9 cellular contexts compared by ENCODE assay signal in genomic region chr5:55234171-55234700, GRCh38. TPM values are rescaled to one million over a fixed set of nuclear protein-coding genes. Genes with fewer than 3 reads are reported as not detected.
DNase-seq lines count a peak whose midpoint lies in the region; ATAC-seq and FAIRE-seq lines count a peak whose summit lies in the region.
"Had no signal": no experiment of that assay in that cellular context is flagged by ENCODE, and none has a peak within 500 bp of the region (broad histone marks: within the 10 kb centered on the region; RNA-seq: fewer than 3 reads in every experiment).

No MANE protein-coding gene starts in this region.

- no peak overlapping the region for H2BK120ac ChIP-seq in mesenchymal stem cell (ENCODE audit: low read depth, low read length)

- H3K9me3 ChIP-seq in NT2/D1 (ENCODE audit: insufficient read depth, low read length) (no peaks in the 10 kb centered on the region), mesenchymal stem cell (ENCODE audit: control insufficient read depth, low read length) (no peaks in the 10 kb centered on the region)

- no peak overlapping the region for H2BK5ac ChIP-seq in mesenchymal stem cell (ENCODE audit: low read depth, low read length, poor library complexity, severe bottlenecking)

- no peak overlapping the region for H3K14ac ChIP-seq in mesenchymal stem cell (ENCODE audit: low read length in 2 of 2)

- peak overlapping the region; percentile 100 for H3K4me2 ChIP-seq in mesenchymal stem cell (ENCODE audit: low read length, poor library complexity, severe bottlenecking)

- H2AFZ ChIP-seq in mesenchymal stem cell (ENCODE audit: low read depth, low read length), result peak overlapping the region; percentile 43

- no peaks in the 10 kb centered on the region for H3K4me1 ChIP-seq in NT2/D1 (ENCODE audit: insufficient read depth, insufficient read length)
- H3K4me1 ChIP-seq in mesenchymal stem cell (ENCODE audit: control insufficient read depth, insufficient read depth, low read depth, low read length), result peaks cover 25% of the 10 kb centered on the region

- WGBS in mesenchymal stem cell, result 4% methylated on average over 28 of the region's 28 CpGs

- H3K9ac ChIP-seq in NT2/D1 (ENCODE audit: insufficient read length, low read depth) (peak overlapping the region; percentile 77), mesenchymal stem cell (ENCODE audit: low read length) (peak overlapping the region; percentile 66)

- H3K79me1 ChIP-seq in mesenchymal stem cell (replicated peaks; ENCODE audit: low read length, poor library complexity, severe bottlenecking), result no peaks in the 10 kb centered on the region

- no peak overlapping the region for H3K18ac ChIP-seq in mesenchymal stem cell (ENCODE audit: low read depth in 1 of 2, low read length in 2 of 2)

- H3K4me3 ChIP-seq in NT2/D1 (ENCODE audit: insufficient read length, low read depth), result peak overlapping the region; percentile 49
- peak overlapping the region; percentile 67 to 84 for H3K4me3 ChIP-seq in mesenchymal stem cell (ENCODE audit: insufficient read depth in 1 of 2, low read depth in 1 of 2, low read length in 2 of 2)

- ATAC-seq in HG03196 (IDR thresholded peaks at IDR 0.05; ENCODE audit: unreplicated experiment), result no peak

- no peak overlapping the region for H4K8ac ChIP-seq in mesenchymal stem cell (ENCODE audit: low read length)

- no peak overlapping the region for H2BK12ac ChIP-seq in mesenchymal stem cell (ENCODE audit: low read length in 2 of 2)

- no peak overlapping the region for H4K91ac ChIP-seq in mesenchymal stem cell (ENCODE audit: low read length)

- no peak overlapping the region for H2AK5ac ChIP-seq in mesenchymal stem cell (ENCODE audit: low read length, severe bottlenecking)

- H3K27me3 ChIP-seq in NT2/D1 (ENCODE audit: insufficient read depth, insufficient read length), result peaks cover 59% of the 10 kb centered on the region
- H3K27me3 ChIP-seq in mesenchymal stem cell (ENCODE audit: control insufficient read depth in 1 of 2, insufficient read depth in 1 of 2, low read length in 2 of 2), result peaks cover 40 to 85% of the 10 kb centered on the region in 2 experiments

- no peak for FAIRE-seq in urothelium cell line (lab: Jason Lieb, UNC)
- FAIRE-seq: frontal cortex had no signal

- no peak overlapping the region for H3K4ac ChIP-seq in mesenchymal stem cell (ENCODE audit: low read depth in 1 of 2, low read length in 2 of 2)

- no peak overlapping the region for H3K23ac ChIP-seq in mesenchymal stem cell (ENCODE audit: low read length in 2 of 2)

- H2BK15ac ChIP-seq in mesenchymal stem cell (ENCODE audit: low read depth, poor library complexity, severe bottlenecking), result no peak overlapping the region

- peak; percentile 59 for DNase-seq in activated CD8-positive, alpha-beta memory T cell treated with anti-CD3 and anti-CD28 coated beads, Interleukin-2, amount 50 U/mL, for 48 hours
- DNase-seq in activated CD8-positive, alpha-beta memory T cell treated with anti-CD3 and anti-CD28 coated beads for 24 hours, result no peak
- DNase-seq in NT2/D1 (ENCODE audit: low read depth, low spot score) (no peak), dermis blood vessel endothelial cell (peak; percentile 51), mesenchymal stem cell (peak; percentile 40), urothelium cell line (ENCODE audit: low spot score) (peak; percentile 46), COR-L47 (lab: John Stamatoyannopoulos, UW) (no peak)

- H3K27ac ChIP-seq in mesenchymal stem cell (ENCODE audit: low read length, poor library complexity, severe bottlenecking), result no peak overlapping the region

- H3K36me3 ChIP-seq in NT2/D1 (ENCODE audit: insufficient read depth, insufficient read length, low read length) (no peaks in the 10 kb centered on the region), mesenchymal stem cell (ENCODE audit: control insufficient read depth in 1 of 2, insufficient read depth in 2 of 2, low read depth in 1 of 2, low read length in 2 of 2) (no peaks in the 10 kb centered on the region)

RNA-seq across cellular contexts. Expression of gene CCNO, which starts 0.8 kb away (rescaled TPM):
- not detected in 2 replicates for total RNA-seq in dermis blood vessel endothelial cell
- polyA plus RNA-seq in mesenchymal stem cell (2013, experiment 1 of 2), result 0.04 TPM
- polyA plus RNA-seq in mesenchymal stem cell (2013, experiment 2 of 2), result 0.08 TPM
- total RNA-seq: frontal cortex had no signal

RNA-seq across cellular contexts. Expression of gene MCIDAS, which starts 7.1 kb away (rescaled TPM):
- total RNA-seq in dermis blood vessel endothelial cell, result not detected in 2 replicates
- polyA plus RNA-seq in mesenchymal stem cell (2013, experiment 1 of 2), result not detected
- polyA plus RNA-seq in mesenchymal stem cell (2013, experiment 2 of 2), result not detected
- total RNA-seq: frontal cortex had no signal

Comparison
In these comparisons a context has a peak if more than half of its experiments do, and no peak if none do; other contexts are left out.
1. DNase-seq: peak in activated CD8-positive, alpha-beta memory T cell treated with anti-CD3 and anti-CD28 coated beads, Interleukin-2, amount 50 U/mL, for 48 hours (single experiment), dermis blood vessel endothelial cell (single experiment), mesenchymal stem cell (single experiment) and urothelium cell line (single experiment); none in activated CD8-positive, alpha-beta memory T cell treated with anti-CD3 and anti-CD28 coated beads for 24 hours (single experiment), NT2/D1 (single experiment) and COR-L47 (single experiment).